In genomic region chr3:45332493-45332892, GRCh38 we compare ENCODE assay signal across 15 cellular contexts. TPM values are rescaled to one million over a fixed set of nuclear protein-coding genes. Genes with fewer than 3 reads are reported as not detected.
DNase-seq lines count a peak whose midpoint lies in the region; TF ChIP-seq lines count a peak whose summit lies in the region.
"Had no signal": no experiment of that assay in that cellular context is flagged by ENCODE, and none has a peak within 500 bp of the region (broad histone marks: within the 10 kb centered on the region; RNA-seq: fewer than 3 reads in every experiment).

No MANE protein-coding gene starts in this region.

- no peak overlapping the region for H3K18ac ChIP-seq in mesendoderm (ENCODE audit: low read length)

- H3K27me3 Mint-ChIP-seq in endothelial cell (ENCODE audit: unreplicated experiment) = no peaks in the 10 kb centered on the region

- H3K79me2 ChIP-seq in mesendoderm (ENCODE audit: control insufficient read depth, insufficient read depth, low read length) = no peaks in the 10 kb centered on the region

- no CpG with 5 or more reads among the region's 6 CpGs for WGBS in mesendoderm (ENCODE audit: extremely low coverage, insufficient coverage, low lambda C conversion rate)

- no peak overlapping the region for H3K4me2 ChIP-seq in mesendoderm (ENCODE audit: low read length)

- no peaks in the 10 kb centered on the region for H3K9me3 Mint-ChIP-seq in endothelial cell (ENCODE audit: unreplicated experiment)
- H3K9me3 Mint-ChIP-seq: CD8-positive, alpha-beta memory T cell; H9 had no signal

- H3K27me3 ChIP-seq in mesendoderm (ENCODE audit: insufficient read depth, low read length, poor library complexity) = no peaks in the 10 kb centered on the region

- H3K27ac Mint-ChIP-seq in endothelial cell (ENCODE audit: unreplicated experiment) = no peak overlapping the region
- H3K27ac Mint-ChIP-seq: B cell; CD8-positive, alpha-beta memory T cell; H9 had no signal

- H3K27ac ChIP-seq in mesendoderm (ENCODE audit: low read depth, low read length) = no peak overlapping the region

- no peak overlapping the region for H3K9ac ChIP-seq in mesendoderm (ENCODE audit: low read length)

- no peak overlapping the region for H3K4me3 Mint-ChIP-seq in endothelial cell (ENCODE audit: unreplicated experiment)
- H3K4me3 Mint-ChIP-seq: B cell; CD4-positive, CD25-positive, alpha-beta regulatory T cell; CD8-positive, alpha-beta memory T cell; H9 had no signal

- H2AK5ac ChIP-seq in mesendoderm (ENCODE audit: low read length) = no peak overlapping the region

- no peak overlapping the region for H3K23ac ChIP-seq in mesendoderm (ENCODE audit: low read length)

- no peaks in the 10 kb centered on the region for H3K36me3 ChIP-seq in mesendoderm (ENCODE audit: control insufficient read depth, insufficient read depth, low read length)

- H2BK120ac ChIP-seq in mesendoderm (ENCODE audit: low read depth, low read length) = no peak overlapping the region

- peak overlapping the region; percentile 15 for H2BK5ac ChIP-seq in mesendoderm (ENCODE audit: low read length)

- H4K8ac ChIP-seq in mesendoderm (ENCODE audit: low read depth, low read length) = no peak overlapping the region

- peaks cover 11% of the 10 kb centered on the region for H3K4me1 Mint-ChIP-seq in endothelial cell (ENCODE audit: unreplicated experiment)
- H3K4me1 Mint-ChIP-seq: B cell had no signal

- peak; percentile 17 for DNase-seq in HT1080 (ENCODE audit: low read depth)
- peak; percentile 18 for DNase-seq in NCI-H2029 treated with DMSO at 0.1 percent for 48 hours (lab: John Stamatoyannopoulos, UW)
- DNase-seq in mesendoderm = no peak
- DNase-seq in foreskin fibroblast = no peak
- DNase-seq in stimulated activated naive CD4-positive, alpha-beta T cell treated with Interleukin-2 at 50 U/mL for 16 hours (lab: John Stamatoyannopoulos, UW) = no peak
- DNase-seq in endothelial cell (ENCODE audit: low spot score) = no peak
- DNase-seq: CD4-positive, CD25-positive, alpha-beta regulatory T cell; CD8-positive, alpha-beta memory T cell; COR-L47; DMS 273 treated with DMSO at 0.1 percent for 48 hours; DMS53; DND-41; GOT3; H9 had no signal

- H3K4me3 ChIP-seq in mesendoderm (ENCODE audit: low read length) (no peak overlapping the region), foreskin fibroblast (ENCODE audit: low read depth in 1 of 2, low read length in 2 of 2) (no peak overlapping the region)

- no peak overlapping the region for H3K56ac ChIP-seq in mesendoderm (ENCODE audit: low read length)

- no peak for TF ChIP-seq CTCF in foreskin fibroblast (IDR thresholded peaks at IDR 0.05; ENCODE audit: low read depth, low read length)
- TF ChIP-seq CTCF in endothelial cell (IDR thresholded peaks at IDR 0.05; ENCODE audit: unreplicated experiment) = no peak

- no peak overlapping the region for H4K5ac ChIP-seq in mesendoderm (ENCODE audit: low read length)

- no peak overlapping the region for H3K4ac ChIP-seq in mesendoderm (ENCODE audit: low read depth, low read length)

- no peaks in the 10 kb centered on the region for H3K36me3 Mint-ChIP-seq in endothelial cell (ENCODE audit: low read depth, unreplicated experiment)
- H3K36me3 Mint-ChIP-seq: CD4-positive, CD25-positive, alpha-beta regulatory T cell; CD8-positive, alpha-beta memory T cell had no signal

- H2BK15ac ChIP-seq in mesendoderm (replicated peaks; ENCODE audit: low read depth) = no peak overlapping the region

- peaks cover 13% of the 10 kb centered on the region for H3K4me1 ChIP-seq in mesendoderm (ENCODE audit: control insufficient read depth, low read depth, low read length)

- H3K79me1 ChIP-seq in mesendoderm (ENCODE audit: low read length) = no peaks in the 10 kb centered on the region

RNA-seq across cellular contexts. Expression of gene LARS2, which starts 55.9 kb away (rescaled TPM):
- 25.5 and 25.6 TPM in 2 replicates for total RNA-seq in HT1080 (2014; rRNA removed; shearing (Covaris generic))
- 6.1 and 8.1 TPM in 2 replicates for polyA plus RNA-seq in HT1080 (2015; cell fraction: cytosol; rRNA removed)
- 44.1 and 44.8 TPM in 2 replicates for polyA plus RNA-seq in HT1080 (2015; cell fraction: nucleus; rRNA removed)
- 19.1 TPM for polyA plus RNA-seq in mesendoderm (2013, experiment 1 of 2)
- 20.3 TPM for polyA plus RNA-seq in mesendoderm (2013, experiment 2 of 2)
- 22.5 TPM for total RNA-seq in endothelial cell (ENCODE audit: unreplicated experiment)

Comparison
In these comparisons a context has a peak if more than half of its experiments do, and no peak if none do; other contexts are left out.
1. DNase-seq: peak in HT1080 (single experiment) and NCI-H2029 treated with DMSO at 0.1 percent for 48 hours (single experiment); none in mesendoderm (single experiment), foreskin fibroblast (0 of 2), stimulated activated naive CD4-positive, alpha-beta T cell treated with Interleukin-2 at 50 U/mL for 16 hours (single experiment) and endothelial cell (single experiment).